In the genomic region with DNA sequence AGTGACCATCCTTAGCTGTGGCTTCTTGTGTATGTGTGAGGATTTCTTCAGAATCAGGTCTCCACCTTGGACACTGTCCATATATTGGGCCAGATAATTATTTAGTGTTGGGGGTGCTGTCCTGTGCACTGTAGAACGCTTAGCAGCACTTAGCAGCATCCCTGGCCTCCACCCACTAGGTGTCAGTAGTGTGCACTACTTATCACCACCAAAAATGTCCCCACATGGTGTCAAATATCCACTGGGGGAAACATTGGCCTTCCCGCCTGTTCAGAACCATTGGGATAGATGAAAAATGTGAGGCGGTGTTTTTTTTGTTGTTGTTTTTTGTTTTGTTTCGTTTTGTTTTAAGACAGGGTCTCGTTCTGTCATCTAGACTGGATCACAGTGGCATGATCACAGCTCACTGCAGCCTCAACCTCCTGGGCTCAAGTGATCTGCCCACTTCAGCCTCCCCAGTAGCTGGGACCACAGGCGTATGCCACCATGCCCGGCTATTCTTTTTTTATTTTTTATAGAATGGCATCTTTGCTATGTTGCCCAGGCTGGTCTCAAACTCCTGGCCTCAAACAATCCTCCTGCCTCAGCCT, we compare ENCODE assay signal across 8 cellular contexts.
DNase-seq lines count a peak whose midpoint lies in the region; ATAC-seq, FAIRE-seq and TF ChIP-seq lines count a peak whose summit lies in the region.

No MANE protein-coding gene starts in this region.

- DNase-seq in A549 (ENCODE audit: low read depth in 1 of 2, low spot score in 1 of 2), result peak; percentile 24 to 53
- peak; percentile 18 for DNase-seq in SHP77 treated with DMSO at 0.1 percent for 48 hours (lab: John Stamatoyannopoulos, UW)
- DNase-seq in glomerular visceral epithelial cell (ENCODE audit: extremely low spot score), result peak; percentile 21
- DNase-seq in AG20443 (ENCODE audit: low spot score), result no peak
- DNase-seq in AG08395 (ENCODE audit: low spot score), result no peak
- no peak for DNase-seq in DMS79 (lab: John Stamatoyannopoulos, UW)

- no peak for FAIRE-seq in A549 (lab: Jason Lieb, UNC)

- POLR2A ChIA-PET in A549 (lab: Yijun Ruan, JAX), result no interaction called here

- H3K4me2 ChIP-seq in A549, result no peak overlapping the region

- H3K9me3 ChIP-seq in A549, result peaks cover 7% of the 10 kb centered on the region; the same call in 2 of the 3 replicates

- 0 out of 5 replicates have a peak, but pooled peaks of 1 of the 2 experiments have one; percentile 17 for TF ChIP-seq RAD21 in A549 (conservative IDR thresholded peaks at IDR 0.05 in 1 of 2, IDR thresholded peaks at IDR 0.05 in 1 of 2)

- CTCF ChIA-PET in A549 (lab: Yijun Ruan, JAX), result interaction anchor here (0.5 to 4.0 kb wide), 5 partner anchors 9 to 1370 kb away, joined by 3 to 20 read pairs (median 3); no protein-coding TSS in a partner anchor

- TF ChIP-seq CTCF in A549 (IDR thresholded peaks at IDR 0.05), result no peak; the same call in 2 of the 3 replicates

- ATAC-seq in A549 (peak in 1 of 2 experiments; percentile 82; a peak in 4 of 6 replicates), GM18861 (IDR thresholded peaks at IDR 0.05; ENCODE audit: unreplicated experiment) (peak; percentile 69), HG03025 (IDR thresholded peaks at IDR 0.05; ENCODE audit: low FRiP score, unreplicated experiment) (peak; percentile 66)

- TF ChIP-seq POLR2A in A549 (IDR thresholded peaks at IDR 0.05; ENCODE audit: low read length), result no peak

- 83% methylated on average over 7 of the region's 7 CpGs for WGBS in A549 (ENCODE audit: missing lambda C conversion rate)

- no peak for TF ChIP-seq EP300 in A549 (IDR thresholded peaks at IDR 0.05)

- no peaks in the 10 kb centered on the region for H3K4me1 ChIP-seq in A549

- no peak overlapping the region for H3K27ac ChIP-seq in A549

- H3K4me3 ChIP-seq in A549, result no peak overlapping the region

TF ChIP-seq in A549, 52 proteins besides CTCF, POLR2A, EP300 and RAD21:
- TF ChIP-seq KDM5A (IDR thresholded peaks at IDR 0.05) (no peak), ZSCAN20 (CRISPR knock-in tag; IDR thresholded peaks at IDR 0.05) (no peak), EHMT2 (IDR thresholded peaks at IDR 0.05; ENCODE audit: low read depth) (no peak), HOXB13 (CRISPR knock-in tag; IDR thresholded peaks at IDR 0.05; ENCODE audit: low read depth) (no peak), NFE2L2 (conservative IDR thresholded peaks at IDR 0.05; ENCODE audit: low read length) (no peak), JUN (IDR thresholded peaks at IDR 0.05) (no peak), POLR2AphosphoS2 (conservative IDR thresholded peaks at IDR 0.05; ENCODE audit: low read length) (no peak), PHF8 (IDR thresholded peaks at IDR 0.05; ENCODE audit: borderline replicate concordance, low read depth) (no peak), ZFP36 (IDR thresholded peaks at IDR 0.05; ENCODE audit: borderline replicate concordance, partially characterized antibody) (no peak), CBX8 (IDR thresholded peaks at IDR 0.05) (no peak), REST (IDR thresholded peaks at IDR 0.05) (no peak), SREBF2 (IDR thresholded peaks at IDR 0.05) (no peak), HOXB5 (CRISPR knock-in tag; IDR thresholded peaks at IDR 0.05) (no peak), GATA3 (IDR thresholded peaks at IDR 0.05; ENCODE audit: borderline replicate concordance) (no peak), USF2 (IDR thresholded peaks at IDR 0.05) (no peak), MAFK (IDR thresholded peaks at IDR 0.05; ENCODE audit: partially characterized antibody) (no peak), NR3C1 (IDR thresholded peaks at IDR 0.05) (no peak), CBX2 (IDR thresholded peaks at IDR 0.05; ENCODE audit: borderline replicate concordance, low read depth) (no peak), NPAS2 (CRISPR knock-in tag; IDR thresholded peaks at IDR 0.05; ENCODE audit: borderline replicate concordance) (no peak)
- TF ChIP-seq, protein P1, sequence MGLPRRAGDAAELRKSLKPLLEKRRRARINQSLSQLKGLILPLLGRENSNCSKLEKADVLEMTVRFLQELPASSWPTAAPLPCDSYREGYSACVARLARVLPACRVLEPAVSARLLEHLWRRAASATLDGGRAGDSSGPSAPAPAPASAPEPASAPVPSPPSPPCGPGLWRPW (IDR thresholded peaks at IDR 0.05), result no peak

Comparison
In these comparisons a context has a peak if more than half of its experiments do, and no peak if none do; other contexts are left out.
1. DNase-seq: peak in A549 (2 of 2), SHP77 treated with DMSO at 0.1 percent for 48 hours (single experiment) and glomerular visceral epithelial cell (single experiment); none in AG20443 (single experiment), AG08395 (single experiment) and DMS79 (single experiment).